Comparison of ENCODE assay signal across 16 cellular contexts in the genomic region with DNA sequence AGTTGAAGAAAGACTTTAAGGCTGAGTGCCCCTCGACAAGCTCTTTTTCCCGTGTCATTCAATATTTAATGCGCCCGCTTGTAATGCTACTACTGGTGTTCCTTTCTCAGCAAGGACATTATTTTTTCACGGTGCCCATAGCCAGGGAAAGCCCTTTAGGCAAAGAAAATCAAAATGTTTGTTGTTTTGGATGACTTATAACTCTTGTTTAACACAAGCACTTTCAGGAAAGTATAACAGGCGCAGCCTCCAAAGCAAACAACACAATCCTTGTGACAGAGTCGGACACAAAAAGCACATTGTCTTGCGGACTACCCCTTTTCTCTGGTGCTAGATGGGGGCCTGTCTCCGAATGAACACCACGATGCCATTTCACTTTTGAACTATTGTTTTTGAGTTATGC. TPM values are rescaled to one million over a fixed set of nuclear protein-coding genes. Genes with fewer than 3 reads are reported as not detected.
DNase-seq lines count a peak whose midpoint lies in the region; ATAC-seq and TF ChIP-seq lines count a peak whose summit lies in the region.
"Had no signal": no experiment of that assay in that cellular context is flagged by ENCODE, and none has a peak within 500 bp of the region (broad histone marks: within the 10 kb centered on the region; RNA-seq: fewer than 3 reads in every experiment).

No MANE protein-coding gene starts in this region.

- no peak for ATAC-seq in stimulated activated naive CD8-positive, alpha-beta T cell treated with anti-CD3 and anti-CD28 coated beads, Interleukin-15, Interleukin-2, amounts not matched to agents 100 U/mL and 50 U/mL, for 24 hours
- ATAC-seq in naive B cell (ENCODE audit: low read depth in 2 of 2) (no peak), GM21528 (IDR thresholded peaks at IDR 0.05; ENCODE audit: low FRiP score, unreplicated experiment) (no peak), HG03378 (IDR thresholded peaks at IDR 0.05; ENCODE audit: unreplicated experiment) (no peak), GM19395 (IDR thresholded peaks at IDR 0.05; ENCODE audit: unreplicated experiment) (no peak)
- ATAC-seq: left lung, Panc1 had no signal

- peak overlapping the region; percentile 48 for H3K27ac Mint-ChIP-seq in stimulated activated naive CD8-positive, alpha-beta T cell treated with anti-CD3 and anti-CD28 coated beads, Interleukin-15, Interleukin-2, amounts not matched to agents 100 ng/mL and 50 ng/mL, for 24 hours
- peak overlapping the region in 2 of 6 donors; percentile 63 to 88 for H3K27ac Mint-ChIP-seq in naive B cell
- H3K27ac Mint-ChIP-seq: activated T-helper 2 cell treated with anti-CD3 and anti-CD28 coated beads, Interferon-gamma antibody, Interleukin-2, Interleukin-4, amounts not matched to agents 10 μg/mL and 5 μg/mL and 100 μg/mL, durations not matched to agents 14 hours and 24 hours and 36 hours had no signal

- no peaks in the 10 kb centered on the region for H3K36me3 Mint-ChIP-seq in stimulated activated naive CD8-positive, alpha-beta T cell treated with anti-CD3 and anti-CD28 coated beads, Interleukin-15, Interleukin-2, amounts not matched to agents 100 ng/mL and 50 ng/mL, for 24 hours (ENCODE audit: low read depth)
- peaks cover 0 to 4% of the 10 kb centered on the region in 2 donors for H3K36me3 Mint-ChIP-seq in naive B cell

- H3K4me3 Mint-ChIP-seq in stimulated activated naive CD8-positive, alpha-beta T cell treated with anti-CD3 and anti-CD28 coated beads, Interleukin-15, Interleukin-2, amounts not matched to agents 100 ng/mL and 50 ng/mL, for 24 hours = peak overlapping the region; percentile 37
- peak overlapping the region in 7 of 8 donors; percentile 5 to 63 (median 53) for H3K4me3 Mint-ChIP-seq in naive B cell

- peaks cover 88% of the 10 kb centered on the region for H3K27me3 Mint-ChIP-seq in stimulated activated naive CD8-positive, alpha-beta T cell treated with anti-CD3 and anti-CD28 coated beads, Interleukin-15, Interleukin-2, amounts not matched to agents 100 ng/mL and 50 ng/mL, for 24 hours
- peaks cover 68 to 87% (median 84%) of the 10 kb centered on the region in 3 donors for H3K27me3 Mint-ChIP-seq in naive B cell

- H3K9me3 Mint-ChIP-seq in stimulated activated naive CD8-positive, alpha-beta T cell treated with anti-CD3 and anti-CD28 coated beads, Interleukin-15, Interleukin-2, amounts not matched to agents 100 ng/mL and 50 ng/mL, for 24 hours = no peaks in the 10 kb centered on the region
- H3K9me3 Mint-ChIP-seq in naive B cell = peaks cover 0 to 11% (median 3%) of the 10 kb centered on the region in 7 donors
- H3K9me3 Mint-ChIP-seq: activated T-helper 2 cell treated with anti-CD3 and anti-CD28 coated beads, Interferon-gamma antibody, Interleukin-2, Interleukin-4, amounts not matched to agents 10 μg/mL and 5 μg/mL and 100 μg/mL, durations not matched to agents 14 hours and 24 hours and 36 hours had no signal

- peak overlapping the region; percentile 27 for H3K4me3 ChIP-seq in coronary artery
- H3K4me3 ChIP-seq: left lung had no signal

- peaks cover 20% of the 10 kb centered on the region for H3K4me1 Mint-ChIP-seq in stimulated activated naive CD8-positive, alpha-beta T cell treated with anti-CD3 and anti-CD28 coated beads, Interleukin-15, Interleukin-2, amounts not matched to agents 100 ng/mL and 50 ng/mL, for 24 hours (ENCODE audit: low read depth)
- H3K4me1 Mint-ChIP-seq in naive B cell = peaks cover 5 to 26% (median 8%) of the 10 kb centered on the region in 3 donors

- H3K27ac ChIP-seq in coronary artery = no peak overlapping the region
- H3K27ac ChIP-seq: left lung, upper lobe of left lung had no signal

- DNase-seq in stimulated activated naive CD8-positive, alpha-beta T cell treated with anti-CD3 and anti-CD28 coated beads, Interleukin-15, Interleukin-2, amounts not matched to agents 100 U/mL and 50 U/mL, for 24 hours = no peak
- DNase-seq in coronary artery (ENCODE audit: low spot score) (no peak), naive B cell (no peak), cerebellar cortex (ENCODE audit: low spot score) (no peak)
- DNase-seq: activated CD4-positive, alpha-beta T cell treated with anti-CD3 and anti-CD28 coated beads for 4 hours; DMS79; Kasumi-1; left lung; NCI-H1694 had no signal

- TF ChIP-seq CTCF in coronary artery (IDR thresholded peaks at IDR 0.05) = no peak

RNA-seq across cellular contexts. Expression of a gene that starts 12.4 kb away (rescaled TPM):
- not detected for polyA plus RNA-seq in naive B cell (ENCODE audit: low read depth in 6 of 6)

RNA-seq across cellular contexts. Expression of a gene that starts 22.5 kb away (rescaled TPM):
- not detected for polyA plus RNA-seq in naive B cell (ENCODE audit: low read depth in 6 of 6)
